Comparison of ENCODE assay signal across 8 cellular contexts in genomic region chr2:64637000-64637628, GRCh38.
DNase-seq lines count a peak whose midpoint lies in the region; ATAC-seq and TF ChIP-seq lines count a peak whose summit lies in the region.

No MANE protein-coding gene starts in this region.

- no peak overlapping the region for H3K4me3 Mint-ChIP-seq in nephron

- peaks cover 33% of the 10 kb centered on the region for H3K36me3 Mint-ChIP-seq in nephron (ENCODE audit: low read depth)

- H3K27ac Mint-ChIP-seq in nephron, result peak overlapping the region; percentile 26 to 75 (median 73)

- no peaks in the 10 kb centered on the region for H3K9me3 Mint-ChIP-seq in nephron

- H3K27me3 Mint-ChIP-seq in nephron (ENCODE audit: low read depth), result no peaks in the 10 kb centered on the region

- peak; percentile 67 for ATAC-seq in GM18868 (IDR thresholded peaks at IDR 0.05; ENCODE audit: unreplicated experiment)
- peak; percentile 53 for ATAC-seq in HG02610 (IDR thresholded peaks at IDR 0.05; ENCODE audit: unreplicated experiment)

- DNase-seq in NOMO-1 treated with dmso at 0.1 percent for 144 hours (lab: John Stamatoyannopoulos, UW; ENCODE audit: unreplicated experiment) (peak; percentile 44), midbrain (lab: John Stamatoyannopoulos, UW) (no peak), NCI-H2029 treated with DMSO at 0.1 percent for 48 hours (lab: John Stamatoyannopoulos, UW) (no peak), NCI-H1092 treated with DMSO at 0.1 percent for 48 hours (lab: John Stamatoyannopoulos, UW) (no peak), NCI-H2107 (lab: John Stamatoyannopoulos, UW) (no peak)

- no peak for TF ChIP-seq CTCF in nephron (IDR thresholded peaks at IDR 0.05; ENCODE audit: unreplicated experiment in 3 of 3)

- peaks cover 76% of the 10 kb centered on the region for H3K4me1 Mint-ChIP-seq in nephron
